In the genomic region with DNA sequence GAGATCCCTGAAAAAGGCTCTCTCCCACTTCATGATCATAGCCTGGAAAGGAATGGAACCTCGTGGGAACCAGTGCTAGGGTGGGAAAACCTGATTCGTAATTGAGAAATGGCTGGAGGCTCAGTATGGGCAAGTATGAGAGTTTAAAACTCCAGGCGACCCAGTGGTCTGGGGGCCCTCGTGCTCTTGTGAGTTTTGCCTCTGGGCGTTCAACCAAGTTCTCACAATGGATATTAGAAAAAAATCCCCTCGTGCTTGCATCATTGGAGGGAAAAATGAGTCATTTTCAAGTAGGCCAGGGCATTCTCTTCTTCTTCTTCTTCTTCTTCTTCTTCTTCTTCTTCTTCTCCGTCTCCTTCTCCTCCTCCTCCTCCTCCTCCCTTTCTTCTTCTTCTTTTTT, we compare ENCODE assay signal across 26 cellular contexts. TPM values are rescaled to one million over a fixed set of nuclear protein-coding genes. Genes with fewer than 3 reads are reported as not detected.
A peak's percentile ranks its signal among the peaks of the same experiment; 100 is the strongest.
DNase-seq lines count a peak whose midpoint lies in the region; ATAC-seq and TF ChIP-seq lines count a peak whose summit lies in the region.
"Had no signal": no experiment of that assay in that cellular context is flagged by ENCODE, and none has a peak within 500 bp of the region (broad histone marks: within the 10 kb centered on the region; RNA-seq: fewer than 3 reads in every experiment).

No MANE protein-coding gene starts in this region.

- H3K4me3 ChIP-seq in Caco-2 (ENCODE audit: low read depth, low read length), result no peak overlapping the region
- H3K4me3 ChIP-seq: heart left ventricle, ovary, right atrium auricular region, SJCRH30 had no signal

- no peak for DNase-seq in activated T-cell treated with anti-CD3 and anti-CD28 coated beads, Interleukin-2, amount 50 U/mL, for 72 hours
- no peak for DNase-seq in activated T-cell treated with anti-CD3 and anti-CD28 coated beads, Interleukin-2, amount 50 U/mL, for 48 hours
- DNase-seq in T-helper 17 cell, result no peak
- DNase-seq in effector memory CD8-positive, alpha-beta T cell, result no peak
- peak; percentile 6 for DNase-seq in stromal cell of bone marrow (ENCODE audit: low read depth)
- no peak for DNase-seq in dedifferentiated amniotic fluid mesenchymal stem cell (ENCODE audit: extremely low spot score)
- no peak for DNase-seq in Caco-2
- DNase-seq: activated CD4-positive, alpha-beta T cell treated with anti-CD3 and anti-CD28 coated beads, Interleukin-2, amount 50 U/mL, for 48 hours; amniotic stem cell; cortex of kidney; DMS 273 treated with DMSO at 0.1 percent for 48 hours; GOT3; heart left ventricle; naive thymus-derived CD4-positive, alpha-beta T cell; NCI-H1105 treated with DMSO at 0.1 percent for 48 hours; NCI-H2081; NCI-H345; ovary; PC-3; SJCRH30; stimulated activated CD4-positive, alpha-beta T cell treated with anti-CD3 and anti-CD28 coated beads, Interleukin-12 subunit alpha, Interleukin-12 subunit beta, amount 100 ng/mL, for 4 hours; substantia nigra; T-helper 1 cell had no signal

- no peak for TF ChIP-seq CTCF in Caco-2 (IDR thresholded peaks at IDR 0.05; ENCODE audit: insufficient read depth in 1 of 2, low read depth in 1 of 2, low read length in 1 of 2, severe bottlenecking in 1 of 2, unreplicated experiment in 1 of 2)

- H3K36me3 ChIP-seq in Caco-2 (ENCODE audit: control insufficient read depth, insufficient read depth, low read length), result peaks cover 1% of the 10 kb centered on the region; the same call in 1 of the 2 replicates
- H3K36me3 ChIP-seq: ovary had no signal

- no peaks in the 10 kb centered on the region for H3K27me3 Mint-ChIP-seq in activated T-cell treated with anti-CD3 and anti-CD28 coated beads, Interleukin-2, amount 50 U/mL, for 72 hours (ENCODE audit: low read depth)
- no peaks in the 10 kb centered on the region for H3K27me3 Mint-ChIP-seq in T-helper 17 cell
- no peaks in the 10 kb centered on the region for H3K27me3 Mint-ChIP-seq in effector memory CD8-positive, alpha-beta T cell
- H3K27me3 Mint-ChIP-seq in Caco-2 (ENCODE audit: insufficient read depth, unreplicated experiment), result no peaks in the 10 kb centered on the region
- H3K27me3 Mint-ChIP-seq: naive thymus-derived CD4-positive, alpha-beta T cell had no signal

- H3K36me3 Mint-ChIP-seq in activated T-cell treated with anti-CD3 and anti-CD28 coated beads, Interleukin-2, amount 50 U/mL, for 72 hours (ENCODE audit: insufficient read depth in 2 of 2), result peaks cover 18 to 42% of the 10 kb centered on the region in 2 donors
- H3K36me3 Mint-ChIP-seq in T-helper 17 cell (ENCODE audit: low read depth) (peaks cover 18% of the 10 kb centered on the region), Caco-2 (ENCODE audit: insufficient read depth, unreplicated experiment) (peaks cover 46% of the 10 kb centered on the region)
- peaks cover 68% of the 10 kb centered on the region for H3K36me3 Mint-ChIP-seq in effector memory CD8-positive, alpha-beta T cell (ENCODE audit: insufficient read depth)

- POLR2A ChIA-PET in Caco-2 (lab: Charles Lee), result no interaction called here

- peaks cover 32% of the 10 kb centered on the region for H3K4me1 Mint-ChIP-seq in activated T-cell treated with anti-CD3 and anti-CD28 coated beads, Interleukin-2, amount 50 U/mL, for 72 hours (ENCODE audit: low read depth)
- H3K4me1 Mint-ChIP-seq in T-helper 17 cell (peaks cover 22% of the 10 kb centered on the region), Caco-2 (ENCODE audit: low read depth, unreplicated experiment) (no peaks in the 10 kb centered on the region)
- H3K4me1 Mint-ChIP-seq in effector memory CD8-positive, alpha-beta T cell (ENCODE audit: low read depth in 2 of 2), result peaks cover 8 to 16% of the 10 kb centered on the region in 2 donors

- no peak overlapping the region for H3K4me3 Mint-ChIP-seq in activated T-cell treated with anti-CD3 and anti-CD28 coated beads, Interleukin-2, amount 50 U/mL, for 72 hours
- H3K4me3 Mint-ChIP-seq in T-helper 17 cell (no peak overlapping the region), Caco-2 (ENCODE audit: unreplicated experiment) (no peak overlapping the region)
- no peak overlapping the region for H3K4me3 Mint-ChIP-seq in effector memory CD8-positive, alpha-beta T cell
- H3K4me3 Mint-ChIP-seq: CD14-positive monocyte; naive thymus-derived CD4-positive, alpha-beta T cell had no signal

- peak; percentile 27 to 30 for ATAC-seq in activated T-cell treated with anti-CD3 and anti-CD28 coated beads, Interleukin-2, amount 50 U/mL, for 72 hours (replicated peaks in 1 of 2)
- ATAC-seq in T-helper 17 cell, result no peak
- no peak for ATAC-seq in effector memory CD8-positive, alpha-beta T cell (replicated peaks)
- no peak for ATAC-seq in HG03469 (IDR thresholded peaks at IDR 0.05; ENCODE audit: unreplicated experiment)
- ATAC-seq: naive thymus-derived CD4-positive, alpha-beta T cell; PC-3 had no signal

- peaks cover 3 to 5% of the 10 kb centered on the region in 2 donors for H3K9me3 Mint-ChIP-seq in activated T-cell treated with anti-CD3 and anti-CD28 coated beads, Interleukin-2, amount 50 U/mL, for 72 hours
- H3K9me3 Mint-ChIP-seq in effector memory CD8-positive, alpha-beta T cell, result no peaks in the 10 kb centered on the region
- peaks cover 7% of the 10 kb centered on the region for H3K9me3 Mint-ChIP-seq in Caco-2 (ENCODE audit: unreplicated experiment)

- H3K9me3 ChIP-seq in T-helper 17 cell (ENCODE audit: control insufficient read depth, low read length, poor library complexity, severe bottlenecking) (no peaks in the 10 kb centered on the region), Caco-2 (no peaks in the 10 kb centered on the region; the same call in 1 of the 2 replicates)
- H3K9me3 ChIP-seq: ovary, right atrium auricular region, SJCRH30 had no signal

- intact Hi-C loops in Caco-2 (cut with micrococcal nuclease; ENCODE audit: unreplicated experiment), result no loop called here

- H3K27me3 ChIP-seq in Caco-2 (replicated peaks; ENCODE audit: control insufficient read depth, insufficient read depth, low read length), result no peaks in the 10 kb centered on the region
- H3K27me3 ChIP-seq: heart left ventricle, ovary, right atrium auricular region, SJCRH30 had no signal

- no TSS peak for BruUV-seq in Caco-2 (replicated peaks; lab: Mats Ljungman, UMichigan)

- H3K27ac Mint-ChIP-seq in activated T-cell treated with anti-CD3 and anti-CD28 coated beads, Interleukin-2, amount 50 U/mL, for 72 hours, result peak overlapping the region; percentile 80
- H3K27ac Mint-ChIP-seq in T-helper 17 cell, result peak overlapping the region; percentile 75
- peak overlapping the region; percentile 86 to 90 for H3K27ac Mint-ChIP-seq in effector memory CD8-positive, alpha-beta T cell
- H3K27ac Mint-ChIP-seq in Caco-2 (ENCODE audit: unreplicated experiment), result no peak overlapping the region

- no peaks in the 10 kb centered on the region for H3K4me1 ChIP-seq in Caco-2
- H3K4me1 ChIP-seq: SJCRH30 had no signal

- CTCF ChIA-PET in Caco-2 (lab: Charles Lee), result no interaction called here

RNA-seq across cellular contexts. Expression of a gene that starts 39.1 kb away (rescaled TPM):
- 10 to 100 TPM; 18.9 to 19.2 TPM for total RNA-seq in activated T-cell treated with anti-CD3 and anti-CD28 coated beads, Interleukin-2, amount 50 U/mL, for 72 hours
- total RNA-seq in T-helper 17 cell (10 to 100 TPM in 1 of 2 donors, 1 to 10 TPM in 1; 7.6 to 12.4 TPM), Caco-2 (2022) (0.14 TPM in 2 replicates)
- total RNA-seq: SJCRH30 had no signal

Comparison
In these comparisons a context has a peak if more than half of its experiments do, and no peak if none do; other contexts are left out.
1. ATAC-seq: peak in activated T-cell treated with anti-CD3 and anti-CD28 coated beads, Interleukin-2, amount 50 U/mL, for 72 hours (2 of 2); none in T-helper 17 cell (single experiment), effector memory CD8-positive, alpha-beta T cell (single experiment) and HG03469 (single experiment).